1 cellular context compared by ENCODE assay signal in the genomic region with DNA sequence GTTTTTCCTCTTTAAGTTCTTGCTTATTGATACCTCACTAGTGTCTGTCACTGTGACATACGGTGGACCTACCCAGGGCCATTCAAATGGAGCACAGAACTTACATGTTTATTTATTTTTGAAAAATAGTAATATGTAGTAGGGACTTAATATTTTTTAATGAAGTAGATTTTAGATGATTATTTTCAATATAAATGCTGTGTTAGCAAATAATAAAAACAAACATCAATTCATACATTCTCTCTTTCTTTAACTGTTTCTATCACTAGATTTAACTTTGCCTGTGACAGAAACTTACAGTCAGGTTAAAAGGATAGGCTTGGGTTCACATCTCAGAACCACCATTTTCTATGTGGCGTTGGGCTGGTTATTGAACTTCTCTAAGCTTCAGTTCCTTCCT.
A peak's percentile ranks its signal among the peaks of the same experiment; 100 is the strongest.
TF ChIP-seq lines count a peak whose summit lies in the region.

No MANE protein-coding gene starts in this region.

TF ChIP-seq in K562, 482 proteins besides CTCF, POLR2A, EP300 and RAD21 (continued from another document):
- TF ChIP-seq, protein P1, sequence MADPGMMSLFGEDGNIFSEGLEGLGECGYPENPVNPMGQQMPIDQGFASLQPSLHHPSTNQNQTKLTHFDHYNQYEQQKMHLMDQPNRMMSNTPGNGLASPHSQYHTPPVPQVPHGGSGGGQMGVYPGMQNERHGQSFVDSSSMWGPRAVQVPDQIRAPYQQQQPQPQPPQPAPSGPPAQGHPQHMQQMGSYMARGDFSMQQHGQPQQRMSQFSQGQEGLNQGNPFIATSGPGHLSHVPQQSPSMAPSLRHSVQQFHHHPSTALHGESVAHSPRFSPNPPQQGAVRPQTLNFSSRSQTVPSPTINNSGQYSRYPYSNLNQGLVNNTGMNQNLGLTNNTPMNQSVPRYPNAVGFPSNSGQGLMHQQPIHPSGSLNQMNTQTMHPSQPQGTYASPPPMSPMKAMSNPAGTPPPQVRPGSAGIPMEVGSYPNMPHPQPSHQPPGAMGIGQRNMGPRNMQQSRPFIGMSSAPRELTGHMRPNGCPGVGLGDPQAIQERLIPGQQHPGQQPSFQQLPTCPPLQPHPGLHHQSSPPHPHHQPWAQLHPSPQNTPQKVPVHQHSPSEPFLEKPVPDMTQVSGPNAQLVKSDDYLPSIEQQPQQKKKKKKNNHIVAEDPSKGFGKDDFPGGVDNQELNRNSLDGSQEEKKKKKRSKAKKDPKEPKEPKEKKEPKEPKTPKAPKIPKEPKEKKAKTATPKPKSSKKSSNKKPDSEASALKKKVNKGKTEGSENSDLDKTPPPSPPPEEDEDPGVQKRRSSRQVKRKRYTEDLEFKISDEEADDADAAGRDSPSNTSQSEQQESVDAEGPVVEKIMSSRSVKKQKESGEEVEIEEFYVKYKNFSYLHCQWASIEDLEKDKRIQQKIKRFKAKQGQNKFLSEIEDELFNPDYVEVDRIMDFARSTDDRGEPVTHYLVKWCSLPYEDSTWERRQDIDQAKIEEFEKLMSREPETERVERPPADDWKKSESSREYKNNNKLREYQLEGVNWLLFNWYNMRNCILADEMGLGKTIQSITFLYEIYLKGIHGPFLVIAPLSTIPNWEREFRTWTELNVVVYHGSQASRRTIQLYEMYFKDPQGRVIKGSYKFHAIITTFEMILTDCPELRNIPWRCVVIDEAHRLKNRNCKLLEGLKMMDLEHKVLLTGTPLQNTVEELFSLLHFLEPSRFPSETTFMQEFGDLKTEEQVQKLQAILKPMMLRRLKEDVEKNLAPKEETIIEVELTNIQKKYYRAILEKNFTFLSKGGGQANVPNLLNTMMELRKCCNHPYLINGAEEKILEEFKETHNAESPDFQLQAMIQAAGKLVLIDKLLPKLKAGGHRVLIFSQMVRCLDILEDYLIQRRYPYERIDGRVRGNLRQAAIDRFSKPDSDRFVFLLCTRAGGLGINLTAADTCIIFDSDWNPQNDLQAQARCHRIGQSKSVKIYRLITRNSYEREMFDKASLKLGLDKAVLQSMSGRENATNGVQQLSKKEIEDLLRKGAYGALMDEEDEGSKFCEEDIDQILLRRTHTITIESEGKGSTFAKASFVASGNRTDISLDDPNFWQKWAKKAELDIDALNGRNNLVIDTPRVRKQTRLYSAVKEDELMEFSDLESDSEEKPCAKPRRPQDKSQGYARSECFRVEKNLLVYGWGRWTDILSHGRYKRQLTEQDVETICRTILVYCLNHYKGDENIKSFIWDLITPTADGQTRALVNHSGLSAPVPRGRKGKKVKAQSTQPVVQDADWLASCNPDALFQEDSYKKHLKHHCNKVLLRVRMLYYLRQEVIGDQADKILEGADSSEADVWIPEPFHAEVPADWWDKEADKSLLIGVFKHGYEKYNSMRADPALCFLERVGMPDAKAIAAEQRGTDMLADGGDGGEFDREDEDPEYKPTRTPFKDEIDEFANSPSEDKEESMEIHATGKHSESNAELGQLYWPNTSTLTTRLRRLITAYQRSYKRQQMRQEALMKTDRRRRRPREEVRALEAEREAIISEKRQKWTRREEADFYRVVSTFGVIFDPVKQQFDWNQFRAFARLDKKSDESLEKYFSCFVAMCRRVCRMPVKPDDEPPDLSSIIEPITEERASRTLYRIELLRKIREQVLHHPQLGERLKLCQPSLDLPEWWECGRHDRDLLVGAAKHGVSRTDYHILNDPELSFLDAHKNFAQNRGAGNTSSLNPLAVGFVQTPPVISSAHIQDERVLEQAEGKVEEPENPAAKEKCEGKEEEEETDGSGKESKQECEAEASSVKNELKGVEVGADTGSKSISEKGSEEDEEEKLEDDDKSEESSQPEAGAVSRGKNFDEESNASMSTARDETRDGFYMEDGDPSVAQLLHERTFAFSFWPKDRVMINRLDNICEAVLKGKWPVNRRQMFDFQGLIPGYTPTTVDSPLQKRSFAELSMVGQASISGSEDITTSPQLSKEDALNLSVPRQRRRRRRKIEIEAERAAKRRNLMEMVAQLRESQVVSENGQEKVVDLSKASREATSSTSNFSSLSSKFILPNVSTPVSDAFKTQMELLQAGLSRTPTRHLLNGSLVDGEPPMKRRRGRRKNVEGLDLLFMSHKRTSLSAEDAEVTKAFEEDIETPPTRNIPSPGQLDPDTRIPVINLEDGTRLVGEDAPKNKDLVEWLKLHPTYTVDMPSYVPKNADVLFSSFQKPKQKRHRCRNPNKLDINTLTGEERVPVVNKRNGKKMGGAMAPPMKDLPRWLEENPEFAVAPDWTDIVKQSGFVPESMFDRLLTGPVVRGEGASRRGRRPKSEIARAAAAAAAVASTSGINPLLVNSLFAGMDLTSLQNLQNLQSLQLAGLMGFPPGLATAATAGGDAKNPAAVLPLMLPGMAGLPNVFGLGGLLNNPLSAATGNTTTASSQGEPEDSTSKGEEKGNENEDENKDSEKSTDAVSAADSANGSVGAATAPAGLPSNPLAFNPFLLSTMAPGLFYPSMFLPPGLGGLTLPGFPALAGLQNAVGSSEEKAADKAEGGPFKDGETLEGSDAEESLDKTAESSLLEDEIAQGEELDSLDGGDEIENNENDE (IDR thresholded peaks at IDR 0.05; ENCODE audit: low read depth, low read length), result no peak
- no peak for TF ChIP-seq STAT5B (CRISPR knock-in tag; IDR thresholded peaks at IDR 0.05)
- TF ChIP-seq MAFK (IDR thresholded peaks at IDR 0.05; ENCODE audit: low read length), result peak; percentile 31; the same call in 1 of the 2 replicates
- peak; percentile 87 for TF ChIP-seq ZNF316 (IDR thresholded peaks at IDR 0.05)
- TF ChIP-seq U2AF1 (optimal IDR thresholded peaks at IDR 0.05; ENCODE audit: low read depth, low read length), result no peak
TF ChIP-seq in K562: peak in this region for 5.
